ENCODE assay signal across 14 cellular contexts in genomic region chr1:235124665-235125064, GRCh38. TPM values are rescaled to one million over a fixed set of nuclear protein-coding genes. Genes with fewer than 3 reads are reported as not detected.
DNase-seq lines count a peak whose midpoint lies in the region; ATAC-seq and TF ChIP-seq lines count a peak whose summit lies in the region.
"Had no signal": no experiment of that assay in that cellular context is flagged by ENCODE, and none has a peak within 500 bp of the region (broad histone marks: within the 10 kb centered on the region; RNA-seq: fewer than 3 reads in every experiment).

No MANE protein-coding gene starts in this region.

- H3K4me1 ChIP-seq in DND-41 (ENCODE audit: insufficient read depth, low read length) (peaks cover 44% of the 10 kb centered on the region), mesenchymal stem cell (ENCODE audit: control insufficient read depth, insufficient read depth, low read depth, low read length) (peaks cover 3% of the 10 kb centered on the region)

- H2BK5ac ChIP-seq in mesenchymal stem cell (ENCODE audit: low read depth, low read length, poor library complexity, severe bottlenecking), result no peak overlapping the region

- peak overlapping the region; percentile 61 for H3K4me3 Mint-ChIP-seq in activated CD4-positive, alpha-beta T cell treated with anti-CD3 and anti-CD28 coated beads, Interleukin-2, amount 10 ng/mL, durations not matched to agents 24 days and 14 days
- no peak overlapping the region for H3K4me3 Mint-ChIP-seq in activated CD4-positive, alpha-beta memory T cell treated with anti-CD3 and anti-CD28 coated beads, Interleukin-2, amount 10 ng/mL, durations not matched to agents 7 days and 5 days

- H3K27ac ChIP-seq in DND-41 (ENCODE audit: low read length), result no peak overlapping the region
- no peak overlapping the region for H3K27ac ChIP-seq in mesenchymal stem cell (ENCODE audit: low read length, poor library complexity, severe bottlenecking)
- H3K27ac ChIP-seq: A549, C4-2B, RWPE1, spleen had no signal

- H3K4me1 Mint-ChIP-seq in activated CD4-positive, alpha-beta T cell treated with anti-CD3 and anti-CD28 coated beads, Interleukin-2, amount 10 ng/mL, durations not matched to agents 24 days and 14 days, result peaks cover 43% of the 10 kb centered on the region
- peaks cover 54% of the 10 kb centered on the region for H3K4me1 Mint-ChIP-seq in activated CD4-positive, alpha-beta memory T cell treated with anti-CD3 and anti-CD28 coated beads, Interleukin-2, amount 10 ng/mL, durations not matched to agents 7 days and 5 days

- no peaks in the 10 kb centered on the region for H3K9me3 ChIP-seq in DND-41 (ENCODE audit: insufficient read depth, low read length, severe bottlenecking)
- no peaks in the 10 kb centered on the region for H3K9me3 ChIP-seq in mesenchymal stem cell (ENCODE audit: control insufficient read depth, low read length)
- H3K9me3 ChIP-seq: A549, spleen had no signal

- H2AK5ac ChIP-seq in mesenchymal stem cell (ENCODE audit: low read length, severe bottlenecking), result no peak overlapping the region

- H3K27me3 ChIP-seq in DND-41 (ENCODE audit: insufficient read depth, low read length, poor library complexity) (no peaks in the 10 kb centered on the region), mesenchymal stem cell (ENCODE audit: control insufficient read depth in 1 of 2, insufficient read depth in 1 of 2, low read length in 2 of 2) (no peaks in the 10 kb centered on the region)
- H3K27me3 ChIP-seq: spleen had no signal

- no peak overlapping the region for H3K9ac ChIP-seq in DND-41 (ENCODE audit: low read depth, low read length)
- peak overlapping the region; percentile 19 for H3K9ac ChIP-seq in mesenchymal stem cell (ENCODE audit: low read length)

- DNase-seq in activated CD4-positive, alpha-beta T cell treated with anti-CD3 and anti-CD28 coated beads, Interleukin-2, amount 10 ng/mL, durations not matched to agents 24 days and 14 days, result no peak
- DNase-seq in activated CD4-positive, alpha-beta T cell treated with anti-CD3 and anti-CD28 coated beads, Interleukin-2, amount 50 U/mL, for 1 hour, result no peak
- DNase-seq in DND-41, result no peak
- DNase-seq in activated CD4-positive, alpha-beta memory T cell treated with anti-CD3 and anti-CD28 coated beads, Interleukin-2, amount 10 ng/mL, durations not matched to agents 7 days and 5 days, result no peak
- DNase-seq in mesenchymal stem cell, result no peak
- DNase-seq in DMS79 treated with DMSO at 0.1 percent for 48 hours (lab: John Stamatoyannopoulos, UW), result no peak
- DNase-seq: dermis blood vessel endothelial cell; NK-92 treated with Interleukin-12 subunit alpha and Interleukin-12 subunit beta, amount 100 ng/mL, for 24 hours; spleen had no signal

- no peak overlapping the region for H3K4ac ChIP-seq in mesenchymal stem cell (ENCODE audit: low read depth in 1 of 2, low read length in 2 of 2)

- peaks cover 61% of the 10 kb centered on the region for H3K36me3 Mint-ChIP-seq in activated CD4-positive, alpha-beta T cell treated with anti-CD3 and anti-CD28 coated beads, Interleukin-2, amount 10 ng/mL, durations not matched to agents 24 days and 14 days (ENCODE audit: low read depth)
- H3K36me3 Mint-ChIP-seq in activated CD4-positive, alpha-beta memory T cell treated with anti-CD3 and anti-CD28 coated beads, Interleukin-2, amount 10 ng/mL, durations not matched to agents 7 days and 5 days (ENCODE audit: low read depth), result peaks cover 50% of the 10 kb centered on the region

- POLR2A ChIA-PET in activated CD4-positive, alpha-beta memory T cell treated with anti-CD3 and anti-CD28 coated beads, Interleukin-2, amount 10 ng/mL, durations not matched to agents 7 days and 5 days (lab: Charles Lee), result interaction anchor here (1.0 kb wide), 1 partner anchor 15 kb away, joined by 3 read pairs; no protein-coding TSS in a partner anchor

- H3K9me3 Mint-ChIP-seq in activated CD4-positive, alpha-beta T cell treated with anti-CD3 and anti-CD28 coated beads, Interleukin-2, amount 10 ng/mL, durations not matched to agents 24 days and 14 days, result no peaks in the 10 kb centered on the region
- no peaks in the 10 kb centered on the region for H3K9me3 Mint-ChIP-seq in activated CD4-positive, alpha-beta memory T cell treated with anti-CD3 and anti-CD28 coated beads, Interleukin-2, amount 10 ng/mL, durations not matched to agents 7 days and 5 days

- no peak overlapping the region for H4K8ac ChIP-seq in mesenchymal stem cell (ENCODE audit: low read length)

- H3K27ac Mint-ChIP-seq in activated CD4-positive, alpha-beta T cell treated with anti-CD3 and anti-CD28 coated beads, Interleukin-2, amount 10 ng/mL, durations not matched to agents 24 days and 14 days, result peak overlapping the region; percentile 83
- H3K27ac Mint-ChIP-seq in activated CD4-positive, alpha-beta memory T cell treated with anti-CD3 and anti-CD28 coated beads, Interleukin-2, amount 10 ng/mL, durations not matched to agents 7 days and 5 days, result peak overlapping the region; percentile 62

- H3K4me2 ChIP-seq in DND-41 (ENCODE audit: insufficient read depth, low read length) (peak overlapping the region; percentile 36; the same call in 1 of the 2 replicates), mesenchymal stem cell (ENCODE audit: low read length, poor library complexity, severe bottlenecking) (no peak overlapping the region)
- H3K4me2 ChIP-seq: A549 had no signal

- H2AFZ ChIP-seq in DND-41 (ENCODE audit: low read depth, low read length), result no peak overlapping the region
- no peak overlapping the region for H2AFZ ChIP-seq in mesenchymal stem cell (ENCODE audit: low read depth, low read length)

- H3K14ac ChIP-seq in mesenchymal stem cell (ENCODE audit: low read length in 2 of 2), result no peak overlapping the region

- ATAC-seq in DND-41 (ENCODE audit: insufficient read depth, low read depth) (no peak), SK-N-SH treated with all-trans-retinoic acid at 6 μM for 48 hours (no peak), GM19023 (IDR thresholded peaks at IDR 0.05; ENCODE audit: unreplicated experiment) (no peak)
- ATAC-seq: A549 had no signal

- H3K27me3 Mint-ChIP-seq in activated CD4-positive, alpha-beta T cell treated with anti-CD3 and anti-CD28 coated beads, Interleukin-2, amount 10 ng/mL, durations not matched to agents 24 days and 14 days, result peaks cover 2% of the 10 kb centered on the region
- no peaks in the 10 kb centered on the region for H3K27me3 Mint-ChIP-seq in activated CD4-positive, alpha-beta memory T cell treated with anti-CD3 and anti-CD28 coated beads, Interleukin-2, amount 10 ng/mL, durations not matched to agents 7 days and 5 days

- H3K4me3 ChIP-seq in DND-41 (ENCODE audit: low read depth in 1 of 2, low read length in 2 of 2), result no peak overlapping the region
- no peak overlapping the region for H3K4me3 ChIP-seq in mesenchymal stem cell (ENCODE audit: insufficient read depth in 1 of 2, low read depth in 1 of 2, low read length in 2 of 2)
- H3K4me3 ChIP-seq: A549, spleen had no signal

- no peak for TF ChIP-seq CTCF in DND-41 (IDR thresholded peaks at IDR 0.05; ENCODE audit: borderline replicate concordance, extremely low read depth, low read length, poor library complexity, severe bottlenecking)

- CTCF ChIA-PET in activated CD4-positive, alpha-beta memory T cell treated with anti-CD3 and anti-CD28 coated beads, Interleukin-2, amount 10 ng/mL, durations not matched to agents 7 days and 5 days (lab: Charles Lee), result interaction anchor here (0.7 to 1.0 kb wide), 3 partner anchors 18 to 528 kb away, joined by 3 to 5 read pairs (median 3); no protein-coding TSS in a partner anchor

- no peak overlapping the region for H4K91ac ChIP-seq in mesenchymal stem cell (ENCODE audit: low read length)

- no peaks in the 10 kb centered on the region for H3K79me1 ChIP-seq in mesenchymal stem cell (replicated peaks; ENCODE audit: low read length, poor library complexity, severe bottlenecking)

- peaks cover 64% of the 10 kb centered on the region for H4K20me1 ChIP-seq in DND-41 (ENCODE audit: insufficient read depth, low read length)

- no peak overlapping the region for H2BK120ac ChIP-seq in mesenchymal stem cell (ENCODE audit: low read depth, low read length)

- intact Hi-C loops in activated CD4-positive, alpha-beta T cell treated with anti-CD3 and anti-CD28 coated beads, Interleukin-2, amount 10 ng/mL, durations not matched to agents 24 days and 14 days (cut with micrococcal nuclease), result loop anchor here (2.0 to 5.0 kb wide), 2 partner anchors 20 to 522 kb away; no protein-coding TSS in a partner anchor

- H3K79me2 ChIP-seq in DND-41 (ENCODE audit: insufficient read depth, low read length), result peaks cover 96% of the 10 kb centered on the region

- no peak overlapping the region for H2BK15ac ChIP-seq in mesenchymal stem cell (ENCODE audit: low read depth, poor library complexity, severe bottlenecking)

- peaks cover 58% of the 10 kb centered on the region for H3K36me3 ChIP-seq in DND-41 (ENCODE audit: insufficient read depth, low read length)
- H3K36me3 ChIP-seq in mesenchymal stem cell (ENCODE audit: control insufficient read depth in 1 of 2, insufficient read depth in 2 of 2, low read depth in 1 of 2, low read length in 2 of 2), result peaks cover 17 to 45% of the 10 kb centered on the region in 2 experiments

- no peak overlapping the region for H3K23ac ChIP-seq in mesenchymal stem cell (ENCODE audit: low read length in 2 of 2)

- H3K18ac ChIP-seq in mesenchymal stem cell (ENCODE audit: low read depth in 1 of 2, low read length in 2 of 2), result no peak overlapping the region

- 100% methylated on average over 1 of the region's 1 CpG for WGBS in mesenchymal stem cell

- no peak overlapping the region for H2BK12ac ChIP-seq in mesenchymal stem cell (ENCODE audit: low read length in 2 of 2)

TF ChIP-seq in SK-N-SH treated with all-trans-retinoic acid at 6 μM for 48 hours, 23 proteins besides CTCF, POLR2A, EP300 and RAD21 (continues in another document):
- TF ChIP-seq PPARA (CRISPR knock-in tag; IDR thresholded peaks at IDR 0.05; ENCODE audit: borderline replicate concordance) (no peak), ZFP3 (CRISPR knock-in tag; IDR thresholded peaks at IDR 0.05) (no peak), SNAI2 (CRISPR knock-in tag; IDR thresholded peaks at IDR 0.05) (no peak)

RNA-seq across cellular contexts. Expression of gene TOMM20, which starts 4.0 kb away (rescaled TPM):
- total RNA-seq in activated CD4-positive, alpha-beta T cell treated with anti-CD3 and anti-CD28 coated beads, Interleukin-2, amount 10 ng/mL, durations not matched to agents 24 days and 14 days, result 119 and 140 TPM in 2 replicates
- total RNA-seq in activated CD4-positive, alpha-beta memory T cell treated with anti-CD3 and anti-CD28 coated beads, Interleukin-2, amount 10 ng/mL, durations not matched to agents 7 days and 5 days, result 10 to 100 TPM; 81.4 to 89.3 TPM
- polyA plus RNA-seq in mesenchymal stem cell (2013, experiment 1 of 2), result 99.5 TPM
- 104 TPM for polyA plus RNA-seq in mesenchymal stem cell (2013, experiment 2 of 2)

RNA-seq across cellular contexts. Expression of gene RBM34, which starts 36.4 kb away (rescaled TPM):
- 123 and 135 TPM in 2 replicates for total RNA-seq in activated CD4-positive, alpha-beta T cell treated with anti-CD3 and anti-CD28 coated beads, Interleukin-2, amount 10 ng/mL, durations not matched to agents 24 days and 14 days
- total RNA-seq in activated CD4-positive, alpha-beta memory T cell treated with anti-CD3 and anti-CD28 coated beads, Interleukin-2, amount 10 ng/mL, durations not matched to agents 7 days and 5 days, result 100 to 1,000 TPM in 1 of 2 experiments, 10 to 100 TPM in 1; 95.7 to 102 TPM
- polyA plus RNA-seq in mesenchymal stem cell (2013, experiment 1 of 2), result 99.8 TPM
- polyA plus RNA-seq in mesenchymal stem cell (2013, experiment 2 of 2), result 93.1 TPM
